In genomic region chr12:121536058-121536928, GRCh38 we compare ENCODE assay signal across 8 cellular contexts. TPM values are rescaled to one million over a fixed set of nuclear protein-coding genes. Genes with fewer than 3 reads are reported as not detected.
A peak's percentile ranks its signal among the peaks of the same experiment; 100 is the strongest.
DNase-seq lines count a peak whose midpoint lies in the region; ATAC-seq and TF ChIP-seq lines count a peak whose summit lies in the region.

No MANE protein-coding gene starts in this region.

- H3K4me1 Mint-ChIP-seq in activated T-cell treated with anti-CD3 and anti-CD28 coated beads, Interleukin-2, amount 50 U/mL, for 72 hours (ENCODE audit: low read depth), result peaks cover 56% of the 10 kb centered on the region
- peaks cover 27 to 64% (median 46%) of the 10 kb centered on the region in 7 donors for H3K4me1 Mint-ChIP-seq in naive thymus-derived CD4-positive, alpha-beta T cell

- no peaks in the 10 kb centered on the region for H3K9me3 ChIP-seq in OCI-LY3 (ENCODE audit: insufficient read depth, low read length)
- no peaks in the 10 kb centered on the region for H3K9me3 ChIP-seq in naive thymus-derived CD4-positive, alpha-beta T cell (ENCODE audit: control insufficient read depth in 2 of 3, low read length in 3 of 3)

- H3K9ac ChIP-seq in OCI-LY3 (ENCODE audit: low read length), result peak overlapping the region; percentile 96

- peaks cover 29% of the 10 kb centered on the region for H3K36me3 ChIP-seq in OCI-LY3 (replicated peaks; ENCODE audit: low read depth, low read length)
- peaks cover 0 to 18% (median 0%) of the 10 kb centered on the region in 3 experiments for H3K36me3 ChIP-seq in naive thymus-derived CD4-positive, alpha-beta T cell (ENCODE audit: control insufficient read depth in 2 of 3, insufficient read depth in 3 of 3, low read length in 3 of 3)

- H3K4me2 ChIP-seq in OCI-LY3 (ENCODE audit: low read length), result peak overlapping the region; percentile 96

- intact Hi-C loops in naive thymus-derived CD4-positive, alpha-beta T cell (cut with micrococcal nuclease), result loop anchor here (1.0 to 5.0 kb wide), 4 partner anchors 36 to 256 kb away; partner anchors contain the start of genes ORAI1 (in 1 of the 2) and RHOF (in 1 of the 2)

- DNase-seq in COLO668 (lab: John Stamatoyannopoulos, UW; ENCODE audit: unreplicated experiment) (peak; percentile 82), fibroblast of mammary gland (ENCODE audit: low read depth) (peak; percentile 76), substantia nigra (lab: John Stamatoyannopoulos, UW) (peak in 46 of 49 donors; percentile 8 to 88 (median 58))
- DNase-seq in activated T-cell treated with anti-CD3 and anti-CD28 coated beads, Interleukin-2, amount 50 U/mL, for 72 hours, result peak; percentile 56 to 66
- peak in 8 of 9 donors; percentile 41 to 80 (median 59) for DNase-seq in naive thymus-derived CD4-positive, alpha-beta T cell

- H2AFZ ChIP-seq in OCI-LY3 (ENCODE audit: low read depth, low read length), result no peak overlapping the region

- H3K79me2 ChIP-seq in OCI-LY3 (ENCODE audit: low read length), result peaks cover 83% of the 10 kb centered on the region

- TF ChIP-seq CTCF in OCI-LY3 (IDR thresholded peaks at IDR 0.05; ENCODE audit: low read depth, low read length) (no peak), fibroblast of mammary gland (conservative IDR thresholded peaks at IDR 0.05; ENCODE audit: control insufficient read depth, insufficient read depth, low read depth, low read length) (no peak)

- H3K4me1 ChIP-seq in OCI-LY3 (ENCODE audit: low read length), result peaks cover 57% of the 10 kb centered on the region
- H3K4me1 ChIP-seq in naive thymus-derived CD4-positive, alpha-beta T cell (ENCODE audit: control insufficient read depth in 2 of 2, insufficient read depth in 2 of 2, low read length in 2 of 2), result peaks cover 31 to 43% of the 10 kb centered on the region in 2 donors

- peaks cover 0 to 3% of the 10 kb centered on the region in 2 donors for H3K36me3 Mint-ChIP-seq in activated T-cell treated with anti-CD3 and anti-CD28 coated beads, Interleukin-2, amount 50 U/mL, for 72 hours (ENCODE audit: insufficient read depth in 2 of 2)
- peaks cover 0 to 17% (median 0%) of the 10 kb centered on the region in 5 donors for H3K36me3 Mint-ChIP-seq in naive thymus-derived CD4-positive, alpha-beta T cell

- no peaks in the 10 kb centered on the region for H3K9me3 Mint-ChIP-seq in activated T-cell treated with anti-CD3 and anti-CD28 coated beads, Interleukin-2, amount 50 U/mL, for 72 hours
- H3K9me3 Mint-ChIP-seq in naive thymus-derived CD4-positive, alpha-beta T cell, result no peaks in the 10 kb centered on the region

- peak overlapping the region; percentile 76 for H3K4me3 ChIP-seq in OCI-LY3 (ENCODE audit: low read length)
- peak overlapping the region; percentile 50 for H3K4me3 ChIP-seq in fibroblast of mammary gland (ENCODE audit: control insufficient read depth, low read depth, low read length)
- H3K4me3 ChIP-seq in naive thymus-derived CD4-positive, alpha-beta T cell (ENCODE audit: low read length), result peak overlapping the region; percentile 62

- POLR2A ChIA-PET in naive thymus-derived CD4-positive, alpha-beta T cell (lab: Charles Lee), result interaction anchor here (0.6 to 2.0 kb wide), 13 partner anchors 10 to 857 kb away, joined by 3 to 8 read pairs (median 4); partner anchors contain the start of gene CAMKK2

- peak overlapping the region; percentile 10 for H3K27ac Mint-ChIP-seq in activated T-cell treated with anti-CD3 and anti-CD28 coated beads, Interleukin-2, amount 50 U/mL, for 72 hours
- peak overlapping the region; percentile 43 to 97 (median 92) for H3K27ac Mint-ChIP-seq in naive thymus-derived CD4-positive, alpha-beta T cell

- H3K4me3 Mint-ChIP-seq in activated T-cell treated with anti-CD3 and anti-CD28 coated beads, Interleukin-2, amount 50 U/mL, for 72 hours, result peak overlapping the region; percentile 72 to 77
- H3K4me3 Mint-ChIP-seq in naive thymus-derived CD4-positive, alpha-beta T cell, result peak overlapping the region; percentile 51 to 91 (median 81)

- peak; percentile 50 for ATAC-seq in GM19452 (IDR thresholded peaks at IDR 0.05; ENCODE audit: unreplicated experiment)
- ATAC-seq in HG03521 (IDR thresholded peaks at IDR 0.05; ENCODE audit: unreplicated experiment), result peak; percentile 45
- peak; percentile 41 to 52 for ATAC-seq in activated T-cell treated with anti-CD3 and anti-CD28 coated beads, Interleukin-2, amount 50 U/mL, for 72 hours (replicated peaks in 1 of 2)
- peak; percentile 56 for ATAC-seq in naive thymus-derived CD4-positive, alpha-beta T cell

- CTCF ChIA-PET in naive thymus-derived CD4-positive, alpha-beta T cell (lab: Charles Lee), result interaction anchor here (0.8 to 1.3 kb wide), 5 partner anchors 16 to 145 kb away, joined by 3 to 6 read pairs (median 4); no protein-coding TSS in a partner anchor

- H3K27ac ChIP-seq in OCI-LY3 (ENCODE audit: low read length), result peak overlapping the region; percentile 94
- H3K27ac ChIP-seq in naive thymus-derived CD4-positive, alpha-beta T cell (ENCODE audit: low read depth, low read length), result peak overlapping the region; percentile 74
- peak overlapping the region; percentile 79 for H3K27ac ChIP-seq in substantia nigra (ENCODE audit: low read depth, low read length, poor library complexity, severe bottlenecking)

- no peaks in the 10 kb centered on the region for H3K27me3 Mint-ChIP-seq in activated T-cell treated with anti-CD3 and anti-CD28 coated beads, Interleukin-2, amount 50 U/mL, for 72 hours (ENCODE audit: low read depth)
- peaks cover 0 to 4% (median 0%) of the 10 kb centered on the region in 5 donors for H3K27me3 Mint-ChIP-seq in naive thymus-derived CD4-positive, alpha-beta T cell

- H4K20me1 ChIP-seq in OCI-LY3 (ENCODE audit: insufficient read depth, low read length), result peaks cover 17% of the 10 kb centered on the region

- no peaks in the 10 kb centered on the region for H3K27me3 ChIP-seq in OCI-LY3 (ENCODE audit: low read depth, low read length)
- no peaks in the 10 kb centered on the region for H3K27me3 ChIP-seq in naive thymus-derived CD4-positive, alpha-beta T cell (ENCODE audit: control insufficient read depth in 2 of 2, insufficient read depth in 2 of 2, low read length in 2 of 2)

RNA-seq across cellular contexts. Expression of gene KDM2B, which starts 44.5 kb away (rescaled TPM):
- 10 to 100 TPM; 43.4 to 47.7 TPM for total RNA-seq in activated T-cell treated with anti-CD3 and anti-CD28 coated beads, Interleukin-2, amount 50 U/mL, for 72 hours
- 10 to 100 TPM; 66.4 to 91.7 (median 80.7) TPM for total RNA-seq in naive thymus-derived CD4-positive, alpha-beta T cell
- polyA plus RNA-seq in naive thymus-derived CD4-positive, alpha-beta T cell, result 10 to 100 TPM; 12.6 to 22.5 TPM

Comparison
In these comparisons a context has a peak if more than half of its experiments do, and no peak if none do; other contexts are left out.
1. Peak in every context shown above with its lines: DNase-seq, ATAC-seq, H3K4me3 ChIP-seq and H3K27ac ChIP-seq.